Comparison of ENCODE assay signal across 10 cellular contexts in the genomic region with DNA sequence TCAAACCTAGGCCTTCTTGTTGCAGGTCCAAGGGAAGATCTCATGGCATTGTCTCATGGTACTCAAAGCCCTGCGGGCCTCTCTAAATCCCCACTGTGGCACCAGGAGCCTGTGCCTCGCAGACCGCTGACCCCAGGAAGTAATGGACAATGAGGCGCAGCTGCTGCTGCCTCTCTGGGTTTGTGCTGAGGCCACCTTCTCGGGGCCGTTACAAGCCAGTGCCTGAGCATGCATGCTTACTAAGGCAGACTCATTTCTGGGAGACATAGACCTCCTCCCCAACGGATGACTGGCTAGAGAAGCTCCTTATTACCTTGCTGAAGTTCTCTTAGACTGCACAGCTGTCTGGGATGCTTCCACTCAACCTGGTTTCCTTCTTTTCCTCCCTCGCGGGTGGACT. TPM values are rescaled to one million over a fixed set of nuclear protein-coding genes. Genes with fewer than 3 reads are reported as not detected.
DNase-seq lines count a peak whose midpoint lies in the region; ATAC-seq and TF ChIP-seq lines count a peak whose summit lies in the region.
"Had no signal": no experiment of that assay in that cellular context is flagged by ENCODE, and none has a peak within 500 bp of the region (broad histone marks: within the 10 kb centered on the region; RNA-seq: fewer than 3 reads in every experiment).

No MANE protein-coding gene starts in this region.

- DNase-seq in Right ventricle myocardium superior, result peak; percentile 26
- DNase-seq in Right ventricle myocardium inferior (ENCODE audit: missing footprints), result no peak
- DNase-seq in endodermal cell, result no peak
- DNase-seq in naive thymus-derived CD8-positive, alpha-beta T cell, result no peak
- DNase-seq in upper lobe of right lung, result no peak
- DNase-seq in hippocampal formation (lab: John Stamatoyannopoulos, UW), result no peak
- DNase-seq: activated CD4-positive, alpha-beta T cell treated with anti-CD3 and anti-CD28 coated beads, Interleukin-2, amount 50 U/mL, for 1 hour; naive B cell had no signal

- TF ChIP-seq CTCF in endodermal cell (conservative IDR thresholded peaks at IDR 0.05), result no peak
- no peak for TF ChIP-seq CTCF in upper lobe of right lung (IDR thresholded peaks at IDR 0.05)

- no peaks in the 10 kb centered on the region for H3K27me3 ChIP-seq in endodermal cell (ENCODE audit: control insufficient read depth, insufficient read depth, low read length, poor library complexity, severe bottlenecking)
- no peaks in the 10 kb centered on the region for H3K27me3 ChIP-seq in upper lobe of right lung

- H3K9me3 ChIP-seq in endodermal cell (ENCODE audit: control insufficient read depth, low read length), result no peaks in the 10 kb centered on the region
- H3K9me3 ChIP-seq in upper lobe of right lung, result no peaks in the 10 kb centered on the region

- H3K4me1 ChIP-seq in endodermal cell (ENCODE audit: control insufficient read depth, insufficient read depth, low read length) (peaks cover 4% of the 10 kb centered on the region), upper lobe of right lung (peaks cover 17% of the 10 kb centered on the region)

- H3K27me3 Mint-ChIP-seq in endodermal cell (ENCODE audit: insufficient read depth), result no peaks in the 10 kb centered on the region
- peaks cover 0 to under 1% (median 0%) of the 10 kb centered on the region in 5 donors for H3K27me3 Mint-ChIP-seq in naive thymus-derived CD8-positive, alpha-beta T cell
- H3K27me3 Mint-ChIP-seq: naive B cell had no signal

- POLR2A ChIA-PET in naive thymus-derived CD8-positive, alpha-beta T cell (lab: Charles Lee), result interaction anchor here (1.8 kb wide), 1 partner anchor 22 kb away, joined by 6 read pairs; a partner anchor contains a TSS

- H3K9me3 Mint-ChIP-seq in endodermal cell, result no peaks in the 10 kb centered on the region
- H3K9me3 Mint-ChIP-seq in naive thymus-derived CD8-positive, alpha-beta T cell, result no peaks in the 10 kb centered on the region
- H3K9me3 Mint-ChIP-seq: naive B cell had no signal

- no peak for ATAC-seq in Right ventricle myocardium superior (ENCODE audit: poor library complexity)
- ATAC-seq in Right ventricle myocardium inferior, result no peak
- ATAC-seq in naive thymus-derived CD8-positive, alpha-beta T cell, result no peak
- ATAC-seq in upper lobe of right lung, result no peak
- no peak for ATAC-seq in GM21576 (IDR thresholded peaks at IDR 0.05; ENCODE audit: unreplicated experiment)
- ATAC-seq in HG02642 (IDR thresholded peaks at IDR 0.05; ENCODE audit: poor library complexity, unreplicated experiment), result no peak

- no peak overlapping the region for H3K27ac Mint-ChIP-seq in endodermal cell
- peak overlapping the region in 4 of 10 donors; percentile 14 to 90 (median 23) for H3K27ac Mint-ChIP-seq in naive thymus-derived CD8-positive, alpha-beta T cell

- peaks cover 3% of the 10 kb centered on the region for H3K36me3 Mint-ChIP-seq in endodermal cell (ENCODE audit: low read depth)
- peaks cover 0 to 4% (median 2%) of the 10 kb centered on the region in 3 donors for H3K36me3 Mint-ChIP-seq in naive thymus-derived CD8-positive, alpha-beta T cell
- H3K36me3 Mint-ChIP-seq: naive B cell had no signal

- peaks cover 19% of the 10 kb centered on the region for H3K4me1 Mint-ChIP-seq in endodermal cell
- peaks cover 20 to 37% (median 34%) of the 10 kb centered on the region in 4 donors for H3K4me1 Mint-ChIP-seq in naive thymus-derived CD8-positive, alpha-beta T cell

- peak overlapping the region; percentile 67 for H3K4me3 Mint-ChIP-seq in endodermal cell
- H3K4me3 Mint-ChIP-seq in naive thymus-derived CD8-positive, alpha-beta T cell, result peak overlapping the region; percentile 56 to 98 (median 94)

- no peak overlapping the region for H3K27ac ChIP-seq in endodermal cell (ENCODE audit: low read depth, low read length)
- peak overlapping the region; percentile 15 for H3K27ac ChIP-seq in upper lobe of right lung

- WGBS in endodermal cell (ENCODE audit: insufficient coverage in 1 of 2, insufficient read length in 1 of 2), 2 experiments, result 90 to 93% methylated on average over 3 to 9 of the region's 9 CpGs

- H3K9ac ChIP-seq in endodermal cell (ENCODE audit: extremely low read depth, low read length, poor library complexity, severe bottlenecking), result no peak overlapping the region

- H3K4me3 ChIP-seq in endodermal cell (ENCODE audit: low read length) (no peak overlapping the region), upper lobe of right lung (peak overlapping the region; percentile 66)

- H3K36me3 ChIP-seq in endodermal cell (ENCODE audit: control insufficient read depth, insufficient read depth, low read length), result peaks cover 4% of the 10 kb centered on the region
- H3K36me3 ChIP-seq in upper lobe of right lung, result peaks cover 5% of the 10 kb centered on the region

- intact Hi-C loops in Right ventricle myocardium superior (cut with DNase I), result loop anchor here (5.0 to 10.0 kb wide), 2 partner anchors 474 to 646 kb away; no protein-coding TSS in a partner anchor
- intact Hi-C loops in Right ventricle myocardium inferior (cut with DNase I), result loop anchor here (5.0 to 10.0 kb wide), 4 partner anchors 84 to 666 kb away; a partner anchor contains a TSS
- intact Hi-C loops in upper lobe of right lung (cut with DNase I), result loop anchor here (10.0 kb wide), 1 partner anchor 664 kb away; no protein-coding TSS in a partner anchor

RNA-seq across cellular contexts. Expression of a gene that starts 1.3 kb away (rescaled TPM):
- total RNA-seq in Right ventricle myocardium superior (20.1 TPM), Right ventricle myocardium inferior (25.4 TPM), endodermal cell (10 to 100 TPM; 36.1 to 46.4 TPM), upper lobe of right lung (56.6 TPM)
- polyA plus RNA-seq in endodermal cell (2013, experiment 1 of 2), result 83.8 TPM
- polyA plus RNA-seq in endodermal cell (2013, experiment 2 of 2), result 76.9 TPM
- total RNA-seq in naive thymus-derived CD8-positive, alpha-beta T cell, result 10 to 100 TPM; 17.5 to 20.0 TPM
- 10 to 100 TPM; 26.3 to 36.9 (median 29.1) TPM for polyA plus RNA-seq in naive thymus-derived CD8-positive, alpha-beta T cell

RNA-seq across cellular contexts. Expression of a gene that starts 21.8 kb away (rescaled TPM):
- total RNA-seq in Right ventricle myocardium superior (2.4 TPM), Right ventricle myocardium inferior (3.3 TPM), endodermal cell (10 to 100 TPM in 1 of 2 donors, 1 to 10 TPM in 1; 8.2 to 11.3 TPM), upper lobe of right lung (6.2 TPM)
- 8.4 TPM for polyA plus RNA-seq in endodermal cell (2013, experiment 1 of 2)
- polyA plus RNA-seq in endodermal cell (2013, experiment 2 of 2), result 8.9 TPM
- total RNA-seq in naive thymus-derived CD8-positive, alpha-beta T cell, result 10 to 100 TPM; 16.3 to 24.9 TPM
- polyA plus RNA-seq in naive thymus-derived CD8-positive, alpha-beta T cell, result 10 to 100 TPM; 13.8 to 15.1 (median 14.8) TPM
